ENCODE assay signal across 23 cellular contexts in the genomic region with DNA sequence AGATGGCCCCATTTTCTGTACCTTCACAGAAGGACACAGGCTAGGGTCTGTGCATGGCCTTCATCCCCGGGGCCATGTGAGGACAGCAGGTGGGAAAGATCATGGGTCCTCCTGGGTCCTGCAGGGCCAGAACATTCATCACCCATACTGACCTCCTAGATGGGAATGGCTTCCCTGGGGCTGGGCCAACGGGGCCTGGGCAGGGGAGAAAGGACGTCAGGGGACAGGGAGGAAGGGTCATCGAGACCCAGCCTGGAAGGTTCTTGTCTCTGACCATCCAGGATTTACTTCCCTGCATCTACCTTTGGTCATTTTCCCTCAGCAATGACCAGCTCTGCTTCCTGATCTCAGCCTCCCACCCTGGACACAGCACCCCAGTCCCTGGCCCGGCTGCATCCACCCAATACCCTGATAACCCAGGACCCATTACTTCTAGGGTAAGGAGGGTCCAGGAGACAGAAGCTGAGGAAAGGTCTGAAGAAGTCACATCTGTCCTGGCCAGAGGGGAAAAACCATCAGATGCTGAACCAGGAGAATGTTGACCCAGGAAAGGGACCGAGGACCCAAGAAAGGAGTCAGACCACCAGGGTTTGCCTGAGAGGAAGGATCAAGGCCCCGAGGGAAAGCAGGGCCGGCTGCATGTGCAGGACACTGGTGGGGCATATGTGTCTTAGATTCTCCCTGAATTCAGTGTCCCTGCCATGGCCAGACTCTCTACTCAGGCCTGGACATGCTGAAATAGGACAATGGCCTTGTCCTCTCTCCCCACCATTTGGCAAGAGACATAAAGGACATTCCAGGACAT. TPM values are rescaled to one million over a fixed set of nuclear protein-coding genes. Genes with fewer than 3 reads are reported as not detected.
DNase-seq lines count a peak whose midpoint lies in the region; ATAC-seq and TF ChIP-seq lines count a peak whose summit lies in the region.
"Had no signal": no experiment of that assay in that cellular context is flagged by ENCODE, and none has a peak within 500 bp of the region (broad histone marks: within the 10 kb centered on the region; RNA-seq: fewer than 3 reads in every experiment).

No MANE protein-coding gene starts in this region.

- no peaks in the 10 kb centered on the region for H3K4me1 ChIP-seq in spleen

- 67 to 86% (median 69%) methylated on average over 6 to 8 of the region's 8 CpGs for WGBS in spleen, 5 donors

- H3K4me3 ChIP-seq in spleen = no peak overlapping the region

- peaks cover 0 to 7% of the 10 kb centered on the region in 2 donors for H3K4me1 Mint-ChIP-seq in natural killer cell
- peaks cover 0 to 7% of the 10 kb centered on the region in 2 donors for H3K4me1 Mint-ChIP-seq in natural killer cell treated with Interleukin-12 subunit alpha and Interleukin-12 subunit beta and Interleukin-15 and Interleukin-18, amount 100 ng/mL, for 72 hours (ENCODE audit: low read depth in 2 of 2)
- H3K4me1 Mint-ChIP-seq in nephron progenitor cell = no peaks in the 10 kb centered on the region
- H3K4me1 Mint-ChIP-seq: CD8-positive, alpha-beta memory T cell had no signal

- no peak for TF ChIP-seq CTCF in natural killer cell (IDR thresholded peaks at IDR 0.05)
- TF ChIP-seq CTCF in spleen (IDR thresholded peaks at IDR 0.05 in 8 of 11, conservative IDR thresholded peaks at IDR 0.05 in 3 of 11) = no peak
- no peak for TF ChIP-seq CTCF in nephron progenitor cell (IDR thresholded peaks at IDR 0.05)

- no peak overlapping the region for H3K27ac Mint-ChIP-seq in natural killer cell
- H3K27ac Mint-ChIP-seq in natural killer cell treated with Interleukin-12 subunit alpha and Interleukin-12 subunit beta and Interleukin-15 and Interleukin-18, amount 100 ng/mL, for 72 hours = no peak overlapping the region
- H3K27ac Mint-ChIP-seq in nephron progenitor cell = no peak overlapping the region
- H3K27ac Mint-ChIP-seq: CD8-positive, alpha-beta memory T cell had no signal

- no peak for ATAC-seq in natural killer cell
- ATAC-seq in natural killer cell treated with Interleukin-12 subunit alpha and Interleukin-12 subunit beta and Interleukin-15 and Interleukin-18, amount 100 ng/mL, for 72 hours = no peak

- peaks cover 28 to 38% of the 10 kb centered on the region in 2 donors for H3K27me3 Mint-ChIP-seq in natural killer cell (ENCODE audit: low read depth in 2 of 2)
- peaks cover 19 to 28% of the 10 kb centered on the region in 2 donors for H3K27me3 Mint-ChIP-seq in natural killer cell treated with Interleukin-12 subunit alpha and Interleukin-12 subunit beta and Interleukin-15 and Interleukin-18, amount 100 ng/mL, for 72 hours
- peaks cover 9% of the 10 kb centered on the region for H3K27me3 Mint-ChIP-seq in nephron progenitor cell (ENCODE audit: low read depth, poor library complexity)

- H3K9me3 Mint-ChIP-seq in natural killer cell (peaks cover 0 to 6% of the 10 kb centered on the region in 2 donors), nephron progenitor cell (peaks cover 92% of the 10 kb centered on the region)
- no peaks in the 10 kb centered on the region for H3K9me3 Mint-ChIP-seq in natural killer cell treated with Interleukin-12 subunit alpha and Interleukin-12 subunit beta and Interleukin-15 and Interleukin-18, amount 100 ng/mL, for 72 hours

- TF ChIP-seq POLR2A in spleen (IDR thresholded peaks at IDR 0.05) = no peak

- no peak overlapping the region for H3K27ac ChIP-seq in spleen
- H3K27ac ChIP-seq: C4-2B, RWPE1 had no signal

- peaks cover 10% of the 10 kb centered on the region for H3K36me3 Mint-ChIP-seq in natural killer cell
- peaks cover 6% of the 10 kb centered on the region for H3K36me3 Mint-ChIP-seq in natural killer cell treated with Interleukin-12 subunit alpha and Interleukin-12 subunit beta and Interleukin-15 and Interleukin-18, amount 100 ng/mL, for 72 hours
- H3K36me3 Mint-ChIP-seq in nephron progenitor cell (ENCODE audit: low read depth) = no peaks in the 10 kb centered on the region

- DNase-seq in natural killer cell (peak; percentile 4), ecto neural progenitor cell (ENCODE audit: low spot score) (peak; percentile 31), spleen (peak; percentile 38), middle frontal gyrus (ENCODE audit: extremely low spot score, low spot score) (no peak), nephron progenitor cell (no peak), hypothalamus (lab: John Stamatoyannopoulos, UW) (no peak)
- DNase-seq in natural killer cell treated with Interleukin-12 subunit alpha and Interleukin-12 subunit beta and Interleukin-15 and Interleukin-18, amount 100 ng/mL, for 72 hours (ENCODE audit: low spot score) = no peak
- DNase-seq: Calu3; CD8-positive, alpha-beta memory T cell; DMS153; IMR-90; NCI-H1694; NCI-H2081; NCI-H2171; NCI-H345; NCI-H524; NCI-H774; NK-92 treated with Interleukin-12 subunit alpha and Interleukin-12 subunit beta, amount 100 ng/mL, for 24 hours; SHP77 treated with DMSO at 0.1 percent for 48 hours had no signal

- H3K4me3 Mint-ChIP-seq in natural killer cell (no peak overlapping the region), nephron progenitor cell (no peak overlapping the region)
- H3K4me3 Mint-ChIP-seq in natural killer cell treated with Interleukin-12 subunit alpha and Interleukin-12 subunit beta and Interleukin-15 and Interleukin-18, amount 100 ng/mL, for 72 hours = no peak overlapping the region
- H3K4me3 Mint-ChIP-seq: CD8-positive, alpha-beta memory T cell had no signal

- no peaks in the 10 kb centered on the region for H3K36me3 ChIP-seq in spleen

- H3K27me3 ChIP-seq in spleen (replicated peaks in 1 of 7) = peaks cover 0 to 74% (median 0%) of the 10 kb centered on the region in 7 donors

- intact Hi-C loops in natural killer cell (cut with micrococcal nuclease) (no loop called here), spleen (cut with DNase I; ENCODE audit: low total_unique reads) (no loop called here)

- peaks cover 0 to 32% (median 23%) of the 10 kb centered on the region in 8 donors for H3K9me3 ChIP-seq in spleen

RNA-seq across cellular contexts. Expression of a gene that starts 7.0 kb away (rescaled TPM):
- not detected for total RNA-seq in natural killer cell
- total RNA-seq in natural killer cell treated with Interleukin-12 subunit alpha and Interleukin-12 subunit beta and Interleukin-15 and Interleukin-18, amount 100 ng/mL, for 72 hours = not detected
- total RNA-seq in spleen = not detected
- under 1 TPM in 1 of 3 donors, not detected in 2; 0.13 TPM for polyA plus RNA-seq in spleen
- total RNA-seq: CD8-positive, alpha-beta memory T cell; G401; H1; IMR-90 had no signal
- polyA plus RNA-seq: CD8-positive, alpha-beta memory T cell; H1; IMR-90 had no signal

RNA-seq across cellular contexts. Expression of a gene that starts 13.4 kb away (rescaled TPM):
- total RNA-seq in natural killer cell (not detected), spleen (under 1 TPM in 1 of 7 donors, not detected in 6; 0.60 TPM)
- total RNA-seq in natural killer cell treated with Interleukin-12 subunit alpha and Interleukin-12 subunit beta and Interleukin-15 and Interleukin-18, amount 100 ng/mL, for 72 hours = not detected
- polyA plus RNA-seq in spleen = under 1 TPM in 1 of 3 donors, not detected in 2; 0.61 TPM
- total RNA-seq: CD8-positive, alpha-beta memory T cell; G401; H1; IMR-90 had no signal
- polyA plus RNA-seq: CD8-positive, alpha-beta memory T cell; H1; IMR-90 had no signal

Comparison
In these comparisons a context has a peak if more than half of its experiments do, and no peak if none do; other contexts are left out.
1. DNase-seq: peak in natural killer cell (single experiment), ecto neural progenitor cell (single experiment) and spleen (single experiment); none in natural killer cell treated with Interleukin-12 subunit alpha and Interleukin-12 subunit beta and Interleukin-15 and Interleukin-18, amount 100 ng/mL, for 72 hours (single experiment), middle frontal gyrus (single experiment), nephron progenitor cell (single experiment) and hypothalamus (0 of 51).